ENCODE assay signal across 8 cellular contexts in genomic region chr14:73136085-73136386, GRCh38. TPM values are rescaled to one million over a fixed set of nuclear protein-coding genes. Genes with fewer than 3 reads are reported as not detected.
DNase-seq lines count a peak whose midpoint lies in the region; ATAC-seq and TF ChIP-seq lines count a peak whose summit lies in the region.

No MANE protein-coding gene starts in this region.

- peaks cover 20% of the 10 kb centered on the region for H3K4me1 Mint-ChIP-seq in HFFc6 (ENCODE audit: low read depth)
- H3K4me1 Mint-ChIP-seq in activated T-helper 1 cell treated with anti-CD3 and anti-CD28 coated beads, Interleukin-12 subunit alpha, Interleukin-12 subunit beta, Interleukin-2, Interleukin-4 antibody, amounts not matched to agents 30 ng/mL and 10 ng/mL and 1 ng/mL, durations not matched to agents 14 hours and 24 hours and 36 hours (ENCODE audit: low read depth), result peaks cover 17% of the 10 kb centered on the region
- peaks cover 28% of the 10 kb centered on the region for H3K4me1 Mint-ChIP-seq in stimulated activated effector memory CD8-positive, alpha-beta T cell treated with anti-CD3 and anti-CD28 coated beads, Interleukin-12 subunit alpha, Interleukin-12 subunit beta, amount 100 ng/mL, for 72 hours

- H3K4me3 ChIP-seq in iPS-11a (ENCODE audit: low read depth, low read length), result peak overlapping the region; percentile 90

- TF ChIP-seq CTCF in HFFc6 (IDR thresholded peaks at IDR 0.05), result no peak

- intact Hi-C loops in activated T-helper 1 cell treated with anti-CD3 and anti-CD28 coated beads, Interleukin-12 subunit alpha, Interleukin-12 subunit beta, Interleukin-2, Interleukin-4 antibody, amounts not matched to agents 30 ng/mL and 10 ng/mL and 1 ng/mL, durations not matched to agents 14 hours and 24 hours and 36 hours (cut with micrococcal nuclease), result loop anchor here (1.0 to 10.0 kb wide), 9 partner anchors 78 to 1356 kb away; partner anchors contain the start of genes ALDH6A1, DCAF4, ISCA2 and LIN52

- peaks cover 13% of the 10 kb centered on the region for H3K27me3 Mint-ChIP-seq in HFFc6 (ENCODE audit: insufficient read depth)
- H3K27me3 Mint-ChIP-seq in activated T-helper 1 cell treated with anti-CD3 and anti-CD28 coated beads, Interleukin-12 subunit alpha, Interleukin-12 subunit beta, Interleukin-2, Interleukin-4 antibody, amounts not matched to agents 30 ng/mL and 10 ng/mL and 1 ng/mL, durations not matched to agents 14 hours and 24 hours and 36 hours (ENCODE audit: insufficient read depth), result no peaks in the 10 kb centered on the region

- no peak for DNase-seq in HFFc6
- DNase-seq in activated T-helper 1 cell treated with anti-CD3 and anti-CD28 coated beads, Interleukin-12 subunit alpha, Interleukin-12 subunit beta, Interleukin-2, Interleukin-4 antibody, amounts not matched to agents 30 ng/mL and 10 ng/mL and 1 ng/mL, durations not matched to agents 14 hours and 24 hours and 36 hours (ENCODE audit: low spot score), result no peak
- DNase-seq in stimulated activated effector memory CD8-positive, alpha-beta T cell treated with anti-CD3 and anti-CD28 coated beads, Interleukin-12 subunit alpha, Interleukin-12 subunit beta, amount 100 ng/mL, for 72 hours (ENCODE audit: low spot score in 2 of 2), result no peak
- no peak for DNase-seq in DMS114 treated with DMSO at 0.1 percent for 48 hours (lab: John Stamatoyannopoulos, UW; ENCODE audit: unreplicated experiment)
- DNase-seq in midbrain (lab: John Stamatoyannopoulos, UW), result no peak

- peaks cover 15% of the 10 kb centered on the region for H3K9me3 Mint-ChIP-seq in HFFc6
- peaks cover 22% of the 10 kb centered on the region for H3K9me3 Mint-ChIP-seq in activated T-helper 1 cell treated with anti-CD3 and anti-CD28 coated beads, Interleukin-12 subunit alpha, Interleukin-12 subunit beta, Interleukin-2, Interleukin-4 antibody, amounts not matched to agents 30 ng/mL and 10 ng/mL and 1 ng/mL, durations not matched to agents 14 hours and 24 hours and 36 hours
- H3K9me3 Mint-ChIP-seq in stimulated activated effector memory CD8-positive, alpha-beta T cell treated with anti-CD3 and anti-CD28 coated beads, Interleukin-12 subunit alpha, Interleukin-12 subunit beta, amount 100 ng/mL, for 72 hours, result peaks cover 7% of the 10 kb centered on the region

- peak overlapping the region; percentile 97 for H3K27ac Mint-ChIP-seq in HFFc6
- H3K27ac Mint-ChIP-seq in activated T-helper 1 cell treated with anti-CD3 and anti-CD28 coated beads, Interleukin-12 subunit alpha, Interleukin-12 subunit beta, Interleukin-2, Interleukin-4 antibody, amounts not matched to agents 30 ng/mL and 10 ng/mL and 1 ng/mL, durations not matched to agents 14 hours and 24 hours and 36 hours, result peak overlapping the region; percentile 100
- H3K27ac Mint-ChIP-seq in stimulated activated effector memory CD8-positive, alpha-beta T cell treated with anti-CD3 and anti-CD28 coated beads, Interleukin-12 subunit alpha, Interleukin-12 subunit beta, amount 100 ng/mL, for 72 hours, result peak overlapping the region; percentile 99

- H3K36me3 Mint-ChIP-seq in HFFc6 (ENCODE audit: low read depth), result peaks cover 29% of the 10 kb centered on the region
- H3K36me3 Mint-ChIP-seq in activated T-helper 1 cell treated with anti-CD3 and anti-CD28 coated beads, Interleukin-12 subunit alpha, Interleukin-12 subunit beta, Interleukin-2, Interleukin-4 antibody, amounts not matched to agents 30 ng/mL and 10 ng/mL and 1 ng/mL, durations not matched to agents 14 hours and 24 hours and 36 hours (ENCODE audit: low read depth), result peaks cover 23% of the 10 kb centered on the region
- H3K36me3 Mint-ChIP-seq in stimulated activated effector memory CD8-positive, alpha-beta T cell treated with anti-CD3 and anti-CD28 coated beads, Interleukin-12 subunit alpha, Interleukin-12 subunit beta, amount 100 ng/mL, for 72 hours, result peaks cover 24% of the 10 kb centered on the region

- ATAC-seq in stimulated activated effector memory CD8-positive, alpha-beta T cell treated with anti-CD3 and anti-CD28 coated beads, Interleukin-12 subunit alpha, Interleukin-12 subunit beta, amount 100 ng/mL, for 72 hours, result no peak
- ATAC-seq in HG02678 (IDR thresholded peaks at IDR 0.05; ENCODE audit: unreplicated experiment) (no peak), GM21717 (IDR thresholded peaks at IDR 0.05; ENCODE audit: unreplicated experiment) (no peak)

- peak overlapping the region; percentile 93 for H3K4me3 Mint-ChIP-seq in HFFc6
- H3K4me3 Mint-ChIP-seq in activated T-helper 1 cell treated with anti-CD3 and anti-CD28 coated beads, Interleukin-12 subunit alpha, Interleukin-12 subunit beta, Interleukin-2, Interleukin-4 antibody, amounts not matched to agents 30 ng/mL and 10 ng/mL and 1 ng/mL, durations not matched to agents 14 hours and 24 hours and 36 hours, result peak overlapping the region; percentile 86
- H3K4me3 Mint-ChIP-seq in stimulated activated effector memory CD8-positive, alpha-beta T cell treated with anti-CD3 and anti-CD28 coated beads, Interleukin-12 subunit alpha, Interleukin-12 subunit beta, amount 100 ng/mL, for 72 hours, result peak overlapping the region; percentile 77

RNA-seq across cellular contexts. Expression of gene PSEN1, which starts 0.3 kb away (rescaled TPM):
- total RNA-seq in HFFc6 (2021; fragmentation: NEBNext Ultra II Directional; extraction: Animal tissue kit (Norgen Biotek cat#: 25700)), result 10 to 100 TPM; 34.5 to 44.6 (median 40.2) TPM
- total RNA-seq in activated T-helper 1 cell treated with anti-CD3 and anti-CD28 coated beads, Interleukin-12 subunit alpha, Interleukin-12 subunit beta, Interleukin-2, Interleukin-4 antibody, amounts not matched to agents 30 ng/mL and 10 ng/mL and 1 ng/mL, durations not matched to agents 14 hours and 24 hours and 36 hours, result 41.1 and 41.9 TPM in 2 replicates
